In genomic region chr14:34946699-34947098, GRCh38 we compare ENCODE assay signal across 32 cellular contexts.
"Had no signal": no experiment of that assay in that cellular context is flagged by ENCODE, and none has a peak within 500 bp of the region (broad histone marks: within the 10 kb centered on the region; RNA-seq: fewer than 3 reads in every experiment).

No MANE protein-coding gene starts in this region.

- H3K4me3 Mint-ChIP-seq: naive thymus-derived CD8-positive, alpha-beta T cell; natural killer cell treated with Interleukin-12 subunit alpha and Interleukin-12 subunit beta and Interleukin-15 and Interleukin-18, amount 100 ng/mL, for 72 hours; nephron progenitor cell; neural crest cell; stimulated activated memory B cell treated with anti-CD40 and anti-IgM and Interleukin-4, amounts not matched to agents 10 μg/mL and 1 μg/mL and 100 μg/mL, for 72 hours; stimulated activated naive CD8-positive, alpha-beta T cell treated with anti-CD3 and anti-CD28 coated beads, Interleukin-15, amount 100 ng/mL, for 72 hours; type B pancreatic cell had no signal

- H3K36me3 ChIP-seq: ovary, transverse colon, uterus had no signal

- H3K4me1 Mint-ChIP-seq: naive thymus-derived CD8-positive, alpha-beta T cell; nephron progenitor cell; neural crest cell; stimulated activated memory B cell treated with anti-CD40 and anti-IgM and Interleukin-4, amounts not matched to agents 10 μg/mL and 1 μg/mL and 100 μg/mL, for 72 hours; stimulated activated naive CD8-positive, alpha-beta T cell treated with anti-CD3 and anti-CD28 coated beads, Interleukin-15, amount 100 ng/mL, for 72 hours had no signal

- H3K9me3 ChIP-seq: suprapubic skin, testis, upper lobe of right lung had no signal

- ATAC-seq: naive thymus-derived CD8-positive, alpha-beta T cell; natural killer cell treated with Interleukin-12 subunit alpha and Interleukin-12 subunit beta and Interleukin-15 and Interleukin-18, amount 100 ng/mL, for 72 hours; psoas muscle; right cardiac atrium; sciatic nerve; stimulated activated memory B cell treated with anti-CD40 and anti-IgM and Interleukin-4, amounts not matched to agents 10 μg/mL and 1 μg/mL and 100 μg/mL, for 72 hours; stimulated activated naive CD8-positive, alpha-beta T cell treated with anti-CD3 and anti-CD28 coated beads, Interleukin-15, amount 100 ng/mL, for 72 hours; stimulated activated naive CD8-positive, alpha-beta T cell treated with anti-CD3 and anti-CD28 coated beads, Interleukin-15, Interleukin-2, amounts not matched to agents 100 U/mL and 50 U/mL, for 24 hours; upper lobe of right lung had no signal

- H3K4me2 ChIP-seq: smooth muscle cell had no signal

- H3K27me3 Mint-ChIP-seq: naive thymus-derived CD8-positive, alpha-beta T cell; natural killer cell treated with Interleukin-12 subunit alpha and Interleukin-12 subunit beta and Interleukin-15 and Interleukin-18, amount 100 ng/mL, for 72 hours; progenitor cell of endocrine pancreas; stimulated activated memory B cell treated with anti-CD40 and anti-IgM and Interleukin-4, amounts not matched to agents 10 μg/mL and 1 μg/mL and 100 μg/mL, for 72 hours; stimulated activated naive CD8-positive, alpha-beta T cell treated with anti-CD3 and anti-CD28 coated beads, Interleukin-15, amount 100 ng/mL, for 72 hours; type B pancreatic cell had no signal

- H3K27ac ChIP-seq: ovary, parathyroid adenoma, psoas muscle, skin epidermis, suprapubic skin, testis, tibial artery, transverse colon, upper lobe of right lung, uterus had no signal

- DNase-seq: naive thymus-derived CD8-positive, alpha-beta T cell; nephron progenitor cell; occipital lobe; ovary; posterior cingulate gyrus; psoas muscle; right cardiac atrium; spleen; stimulated activated CD4-positive, alpha-beta T cell treated with anti-CD3 and anti-CD28 coated beads, Interleukin-12 subunit alpha, Interleukin-12 subunit beta, amount 100 ng/mL, for 4 hours; stimulated activated CD4-positive, alpha-beta T cell treated with anti-CD3 and anti-CD28 coated beads, Interleukin-1b, Interleukin-23, amount 100 ng/mL, for 48 hours; stimulated activated CD4-positive, alpha-beta T cell treated with anti-CD3 and anti-CD28 coated beads, Interleukin-4, amount 100 ng/mL, for 1 hour; stimulated activated CD4-positive, alpha-beta T cell treated with anti-CD3 and anti-CD28 coated beads, Interleukin-4, amount 100 ng/mL, for 4 hours; stimulated activated CD8-positive, alpha-beta memory T cell treated with anti-CD3 and anti-CD28 coated beads, Interleukin-4, amount 100 ng/mL, for 48 hours; stimulated activated naive CD4-positive, alpha-beta T cell; stimulated activated naive CD8-positive, alpha-beta T cell treated with anti-CD3 and anti-CD28 coated beads, Interleukin-15, amount 100 ng/mL, for 72 hours; stimulated activated naive CD8-positive, alpha-beta T cell treated with anti-CD3 and anti-CD28 coated beads, Interleukin-15, Interleukin-2, amounts not matched to agents 100 U/mL and 50 U/mL, for 24 hours; substantia nigra; testis; tibial artery; transverse colon; upper lobe of right lung; uterus had no signal

- H3K4me3 ChIP-seq: ovary, psoas muscle, skin epidermis, smooth muscle cell, spleen, suprapubic skin, testis, tibial artery, transverse colon, upper lobe of right lung, uterus had no signal

- H3K27ac Mint-ChIP-seq: natural killer cell treated with Interleukin-12 subunit alpha and Interleukin-12 subunit beta and Interleukin-15 and Interleukin-18, amount 100 ng/mL, for 72 hours; nephron progenitor cell; progenitor cell of endocrine pancreas; stimulated activated memory B cell treated with anti-CD40 and anti-IgM and Interleukin-4, amounts not matched to agents 10 μg/mL and 1 μg/mL and 100 μg/mL, for 72 hours; stimulated activated naive CD8-positive, alpha-beta T cell treated with anti-CD3 and anti-CD28 coated beads, Interleukin-15, amount 100 ng/mL, for 72 hours; type B pancreatic cell had no signal

- H3K4me1 ChIP-seq: parathyroid adenoma, psoas muscle, spleen, suprapubic skin, testis, tibial artery, transverse colon, upper lobe of right lung, uterus had no signal

- H3K27me3 ChIP-seq: ovary, spleen, suprapubic skin, testis, tibial artery, transverse colon, upper lobe of right lung, uterus had no signal
